In genomic region chr16:89860747-89861304, GRCh38 we compare ENCODE assay signal across 1 cellular context.
TF ChIP-seq lines count a peak whose summit lies in the region.

No MANE protein-coding gene starts in this region.

TF ChIP-seq in HepG2, 621 proteins besides CTCF, POLR2A, EP300 and RAD21 (continues in another document):
- TF ChIP-seq XBP1 (CRISPR knock-in tag; IDR thresholded peaks at IDR 0.05) (no peak), FOXP4 (CRISPR knock-in tag; IDR thresholded peaks at IDR 0.05) (no peak), ZBTB25 (CRISPR knock-in tag; IDR thresholded peaks at IDR 0.05) (no peak), TRIM22 (IDR thresholded peaks at IDR 0.05) (no peak), MEIS1 (CRISPR knock-in tag; IDR thresholded peaks at IDR 0.05; ENCODE audit: borderline replicate concordance) (no peak), JUND (CRISPR knock-in tag; IDR thresholded peaks at IDR 0.05) (no peak), TEF (CRISPR knock-in tag; IDR thresholded peaks at IDR 0.05) (no peak), ZNF790 (CRISPR knock-in tag; IDR thresholded peaks at IDR 0.05; ENCODE audit: borderline replicate concordance) (0 out of 2 replicates have a peak, but pooled peaks have one; percentile 34), U2AF2 (IDR thresholded peaks at IDR 0.05; ENCODE audit: low read depth, low read length) (no peak), NFE2L1 (CRISPR knock-in tag; IDR thresholded peaks at IDR 0.05; ENCODE audit: borderline replicate concordance) (no peak), BHLHE40 (IDR thresholded peaks at IDR 0.05; ENCODE audit: low read length) (no peak), ZNF891 (CRISPR knock-in tag; IDR thresholded peaks at IDR 0.05) (peak; percentile 20; the same call in 1 of the 2 replicates), AKNA (CRISPR knock-in tag; IDR thresholded peaks at IDR 0.05; ENCODE audit: borderline replicate concordance) (no peak), ZNF180 (CRISPR knock-in tag; IDR thresholded peaks at IDR 0.05; ENCODE audit: borderline replicate concordance, low read depth) (no peak), HNF1A (IDR thresholded peaks at IDR 0.05; ENCODE audit: low read depth) (no peak), HNF1A (CRISPR knock-in tag; IDR thresholded peaks at IDR 0.05; ENCODE audit: borderline replicate concordance) (no peak), CSRNP2 (CRISPR knock-in tag; conservative IDR thresholded peaks at IDR 0.05; ENCODE audit: low read depth) (no peak), HES4 (CRISPR knock-in tag; IDR thresholded peaks at IDR 0.05; ENCODE audit: borderline replicate concordance) (peak; percentile 57; the same call in 1 of the 2 replicates), RORA (CRISPR knock-in tag; IDR thresholded peaks at IDR 0.05) (no peak), PPARG (CRISPR knock-in tag; conservative IDR thresholded peaks at IDR 0.05) (no peak), ZEB1 (IDR thresholded peaks at IDR 0.05; ENCODE audit: insufficient replicate concordance, low read depth) (peak; percentile 61), ZNF567 (CRISPR knock-in tag; IDR thresholded peaks at IDR 0.05; ENCODE audit: borderline replicate concordance) (peak; percentile 90), ZNF10 (CRISPR knock-in tag; IDR thresholded peaks at IDR 0.05; ENCODE audit: borderline replicate concordance, low read depth) (no peak), ZFP36L2 (CRISPR knock-in tag; IDR thresholded peaks at IDR 0.05) (no peak), PHB2 (IDR thresholded peaks at IDR 0.05; ENCODE audit: partially characterized antibody) (no peak), ZNF704 (CRISPR knock-in tag; IDR thresholded peaks at IDR 0.05; ENCODE audit: borderline replicate concordance) (no peak), SYNCRIP (IDR thresholded peaks at IDR 0.05; ENCODE audit: insufficient read depth, low read depth, low read length) (no peak), ZBTB1 (CRISPR knock-in tag; IDR thresholded peaks at IDR 0.05; ENCODE audit: borderline replicate concordance) (no peak), ISX (CRISPR knock-in tag; conservative IDR thresholded peaks at IDR 0.05) (no peak), IRX3 (CRISPR knock-in tag; IDR thresholded peaks at IDR 0.05; ENCODE audit: borderline replicate concordance, low read depth) (no peak), DRAP1 (CRISPR knock-in tag; IDR thresholded peaks at IDR 0.05) (no peak), ZKSCAN1 (IDR thresholded peaks at IDR 0.05; ENCODE audit: low read length) (no peak), ZNF674 (CRISPR knock-in tag; IDR thresholded peaks at IDR 0.05; ENCODE audit: low read depth) (no peak), ARNT (IDR thresholded peaks at IDR 0.05) (no peak), ZNF513 (CRISPR knock-in tag; conservative IDR thresholded peaks at IDR 0.05) (no peak), SIX4 (CRISPR knock-in tag; IDR thresholded peaks at IDR 0.05) (no peak), ZSCAN21 (CRISPR knock-in tag; IDR thresholded peaks at IDR 0.05; ENCODE audit: borderline replicate concordance) (peak; percentile 52; the same call in 1 of the 2 replicates), TSC22D2 (CRISPR knock-in tag; IDR thresholded peaks at IDR 0.05; ENCODE audit: borderline replicate concordance) (no peak), ZSCAN29 (CRISPR knock-in tag; conservative IDR thresholded peaks at IDR 0.05) (no peak), HIC2 (CRISPR knock-in tag; IDR thresholded peaks at IDR 0.05; ENCODE audit: low read depth) (no peak)
